In genomic region chr6:18388252-18388651, GRCh38 we compare ENCODE assay signal across 8 cellular contexts. TPM values are rescaled to one million over a fixed set of nuclear protein-coding genes. Genes with fewer than 3 reads are reported as not detected.
DNase-seq lines count a peak whose midpoint lies in the region; ATAC-seq and TF ChIP-seq lines count a peak whose summit lies in the region.

No MANE protein-coding gene starts in this region.

- no peaks in the 10 kb centered on the region for H3K36me3 ChIP-seq in cardiac muscle cell
- H3K36me3 ChIP-seq in adipocyte (ENCODE audit: control insufficient read depth, insufficient read depth, low read length, severe bottlenecking), result no peaks in the 10 kb centered on the region
- no peaks in the 10 kb centered on the region for H3K36me3 ChIP-seq in lower lobe of right lung
- no peaks in the 10 kb centered on the region for H3K36me3 ChIP-seq in urinary bladder (ENCODE audit: insufficient read depth)

- no peak for ATAC-seq in Right ventricle myocardium superior (ENCODE audit: poor library complexity)
- peak in 1 of 2 donors; percentile 20 for ATAC-seq in lower lobe of right lung

- no peak for TF ChIP-seq CTCF in cardiac muscle cell (IDR thresholded peaks at IDR 0.05; ENCODE audit: low read depth, low read length)
- no peak for TF ChIP-seq CTCF in lower lobe of right lung (IDR thresholded peaks at IDR 0.05)

- H3K27ac ChIP-seq in cardiac muscle cell, result no peak overlapping the region
- H3K27ac ChIP-seq in lower lobe of right lung, result peak overlapping the region; percentile 84
- H3K27ac ChIP-seq in urinary bladder (ENCODE audit: low read depth), result peak overlapping the region; percentile 59

- H3K9ac ChIP-seq in adipocyte (ENCODE audit: low read length), result peak overlapping the region; percentile 86

- whole genome bisulfite sequencing in urinary bladder, result 16% methylated on average over 3 of the region's 3 CpGs

- DNase-seq in cardiac muscle cell (ENCODE audit: low read depth in 1 of 2, low spot score in 1 of 2) (no peak), Right ventricle myocardium superior (no peak), adipocyte (ENCODE audit: low read depth) (peak; percentile 41), lower lobe of right lung (no peak), posterior vena cava (ENCODE audit: low spot score) (no peak), amniotic stem cell (lab: John Stamatoyannopoulos, UW) (no peak), LoVo (ENCODE audit: low spot score) (no peak)

- H3K27me3 ChIP-seq in cardiac muscle cell, result peaks cover 21% of the 10 kb centered on the region
- no peaks in the 10 kb centered on the region for H3K27me3 ChIP-seq in adipocyte (replicated peaks; ENCODE audit: control insufficient read depth, insufficient read depth, low read length)
- H3K27me3 ChIP-seq in lower lobe of right lung (ENCODE audit: low read depth), result no peaks in the 10 kb centered on the region

- H3K4me1 ChIP-seq in cardiac muscle cell (ENCODE audit: low read depth) (peaks cover 4% of the 10 kb centered on the region), adipocyte (ENCODE audit: control insufficient read depth, insufficient read depth, low read length) (peaks cover 36% of the 10 kb centered on the region), lower lobe of right lung (peaks cover 50% of the 10 kb centered on the region), urinary bladder (ENCODE audit: insufficient read depth) (peaks cover 4% of the 10 kb centered on the region)

- no peaks in the 10 kb centered on the region for H3K9me3 ChIP-seq in cardiac muscle cell (ENCODE audit: low read depth)
- no peaks in the 10 kb centered on the region for H3K9me3 ChIP-seq in adipocyte (ENCODE audit: control insufficient read depth, low read length)
- H3K9me3 ChIP-seq in lower lobe of right lung, result no peaks in the 10 kb centered on the region

- intact Hi-C loops in Right ventricle myocardium superior (cut with DNase I) (no loop called here), lower lobe of right lung (cut with DNase I) (no loop called here), posterior vena cava (cut with DNase I) (no loop called here)

- H3K4me3 ChIP-seq in cardiac muscle cell, result peak overlapping the region; percentile 31
- H3K4me3 ChIP-seq in adipocyte (ENCODE audit: low read length), result peak overlapping the region; percentile 85
- H3K4me3 ChIP-seq in lower lobe of right lung, result peak overlapping the region; percentile 83
- H3K4me3 ChIP-seq in urinary bladder (ENCODE audit: low read depth, low read length), result peak overlapping the region; percentile 37

RNA-seq across cellular contexts. Expression of gene RNF144B, which starts 1.1 kb away (rescaled TPM):
- total RNA-seq in cardiac muscle cell (0.32 and 1.1 TPM in 2 replicates), Right ventricle myocardium superior (17.1 TPM), lower lobe of right lung (109 TPM), urinary bladder (13.2 TPM), posterior vena cava (10 to 100 TPM; 21.5 to 26.0 TPM)
- polyA plus RNA-seq in cardiac muscle cell (0.48 and 0.60 TPM in 2 replicates), urinary bladder (5.6 TPM)

Comparison
In these comparisons a context has a peak if more than half of its experiments do, and no peak if none do; other contexts are left out.
1. H3K4me3 ChIP-seq: peak in every context shown above with its lines; median percentile 85 in adipocyte; 83 in lower lobe of right lung; 37 in urinary bladder; 31 in cardiac muscle cell.